Comparison of ENCODE assay signal across 8 cellular contexts in the genomic region with DNA sequence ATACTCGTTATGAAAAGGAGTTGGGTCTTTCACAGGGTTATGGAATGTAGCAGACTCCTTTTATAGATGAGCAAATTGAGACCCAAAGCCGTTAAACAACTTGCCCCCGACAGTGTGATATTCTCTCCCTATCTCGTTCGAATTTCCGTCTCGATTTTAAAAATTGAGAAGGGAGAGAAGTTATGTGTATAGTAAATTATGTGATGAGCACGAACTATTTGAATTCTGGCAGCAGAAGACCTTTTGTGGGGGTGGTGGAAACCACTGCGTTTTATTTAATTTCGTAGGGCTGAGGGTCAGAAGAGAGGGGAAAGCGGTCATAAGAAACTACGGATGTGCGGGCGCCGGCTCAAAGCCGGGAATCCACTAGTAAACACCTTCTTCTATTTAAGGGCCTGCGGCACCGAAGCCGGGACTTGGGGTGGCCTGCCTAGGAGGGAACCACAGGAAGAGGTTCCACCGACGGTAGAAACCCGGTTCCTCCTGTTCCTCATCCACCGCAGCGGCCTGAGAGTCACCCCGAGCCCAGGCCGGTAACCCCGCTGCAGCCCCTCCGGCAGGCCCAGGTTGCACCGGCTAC. TPM values are rescaled to one million over a fixed set of nuclear protein-coding genes. Genes with fewer than 3 reads are reported as not detected.
DNase-seq lines count a peak whose midpoint lies in the region; ATAC-seq and TF ChIP-seq lines count a peak whose summit lies in the region.

No MANE protein-coding gene starts in this region.

- H3K27ac Mint-ChIP-seq in activated T-cell treated with anti-CD3 and anti-CD28 coated beads, Interleukin-2, amount 50 U/mL, for 24 hours: peak overlapping the region; percentile 100

- WGBS in tibial nerve, 2 donors: 4 to 13% methylated on average over 22 of the region's 29 CpGs

- CTCF ChIA-PET in PC-9 (lab: Charles Lee): no interaction called here

- peak overlapping the region; percentile 98 for H3K4me3 Mint-ChIP-seq in activated T-cell treated with anti-CD3 and anti-CD28 coated beads, Interleukin-2, amount 50 U/mL, for 24 hours

- H3K27me3 Mint-ChIP-seq in activated T-cell treated with anti-CD3 and anti-CD28 coated beads, Interleukin-2, amount 50 U/mL, for 24 hours: no peaks in the 10 kb centered on the region

- TSS peak; percentile 89 for BruUV-seq in PC-9 (replicated peaks; lab: Mats Ljungman, UMichigan)

- no peak for TF ChIP-seq POLR2A in tibial nerve (IDR thresholded peaks at IDR 0.05)

- POLR2A ChIA-PET in PC-9 (lab: Charles Lee; ENCODE audit: unreplicated experiment): no interaction called here

- H3K4me2 ChIP-seq in PC-9: peak overlapping the region; percentile 73

- peaks cover 43% of the 10 kb centered on the region for H3K36me3 Mint-ChIP-seq in activated T-cell treated with anti-CD3 and anti-CD28 coated beads, Interleukin-2, amount 50 U/mL, for 24 hours (ENCODE audit: low read depth)

- H3K79me2 ChIP-seq in PC-9 (ENCODE audit: low read depth): peaks cover 33% of the 10 kb centered on the region

- H3K9me3 Mint-ChIP-seq in activated T-cell treated with anti-CD3 and anti-CD28 coated beads, Interleukin-2, amount 50 U/mL, for 24 hours: no peaks in the 10 kb centered on the region

- H3K4me3 ChIP-seq in PC-9 (peak overlapping the region; percentile 54; the same call in 1 of the 2 replicates), choroid plexus epithelial cell (ENCODE audit: low read depth, low read length) (peak overlapping the region; percentile 89), tibial nerve (peak overlapping the region; percentile 81 to 96 (median 88))

- H3F3A ChIP-seq in PC-9 (ENCODE audit: insufficient read depth, low read depth): peaks cover 5% of the 10 kb centered on the region; the same call in 1 of the 2 replicates

- H3K9me2 ChIP-seq in PC-9 (ENCODE audit: insufficient read depth): no peaks in the 10 kb centered on the region

- H3K27me3 ChIP-seq in PC-9 (ENCODE audit: insufficient read depth, low read depth) (no peaks in the 10 kb centered on the region), tibial nerve (no peaks in the 10 kb centered on the region)

- H3K9me3 ChIP-seq in PC-9 (ENCODE audit: insufficient read depth, low read depth): no peaks in the 10 kb centered on the region
- no peaks in the 10 kb centered on the region for H3K9me3 ChIP-seq in tibial nerve

- H3K27ac ChIP-seq in PC-9 (peak overlapping the region; percentile 99), tibial nerve (peak overlapping the region; percentile 97 to 100 (median 100))

- ATAC-seq in HG02642 (IDR thresholded peaks at IDR 0.05; ENCODE audit: poor library complexity, unreplicated experiment): peak; percentile 8

- H3K36me3 ChIP-seq in PC-9 (ENCODE audit: low read depth) (no peaks in the 10 kb centered on the region), tibial nerve (no peaks in the 10 kb centered on the region)

- peaks cover 49% of the 10 kb centered on the region for H3K4me1 Mint-ChIP-seq in activated T-cell treated with anti-CD3 and anti-CD28 coated beads, Interleukin-2, amount 50 U/mL, for 24 hours (ENCODE audit: low read depth)

- H2AFZ ChIP-seq in PC-9: no peak overlapping the region

- no peak for TF ChIP-seq EP300 in tibial nerve (IDR thresholded peaks at IDR 0.05)

- TF ChIP-seq CTCF in PC-9 (conservative IDR thresholded peaks at IDR 0.05) (no peak), choroid plexus epithelial cell (conservative IDR thresholded peaks at IDR 0.05; ENCODE audit: low read depth, low read length) (no peak), tibial nerve (IDR thresholded peaks at IDR 0.05) (no peak)

- peaks cover 24% of the 10 kb centered on the region for H4K20me1 ChIP-seq in PC-9 (ENCODE audit: insufficient read depth)

- H3K4me1 ChIP-seq in PC-9 (replicated peaks; ENCODE audit: insufficient read depth) (no peaks in the 10 kb centered on the region), tibial nerve (peaks cover 0 to 7% (median under 1%) of the 10 kb centered on the region in 4 donors)

- no peak for DNase-seq in activated T-cell treated with anti-CD3 and anti-CD28 coated beads, Interleukin-2, amount 50 U/mL, for 24 hours
- no peak for DNase-seq in activated T-cell treated with anti-CD3 and anti-CD28 coated beads for 4 hours
- DNase-seq in PC-9: peak in 1 of 2 experiments; percentile 9
- peak; percentile 58 for DNase-seq in choroid plexus epithelial cell (ENCODE audit: low read depth)
- DNase-seq in lung microvascular endothelial cell (ENCODE audit: low read depth in 2 of 2): peak; percentile 61 to 74
- DNase-seq in tibial nerve (ENCODE audit: low spot score in 2 of 2): no peak
- no peak for DNase-seq in glomerular visceral epithelial cell (ENCODE audit: extremely low spot score)

- intact Hi-C loops in PC-9 (cut with micrococcal nuclease; ENCODE audit: unreplicated experiment): loop anchor here (2.0 to 5.0 kb wide), 3 partner anchors 32 to 55 kb away; no protein-coding TSS in a partner anchor

RNA-seq across cellular contexts. Expression of a gene that starts 1.5 kb away (rescaled TPM):
- total RNA-seq in PC-9 (2021) (130 and 158 TPM in 2 replicates), lung microvascular endothelial cell (233 and 239 TPM in 2 replicates), tibial nerve (100 to 1,000 TPM; 123 to 171 (median 148) TPM)

Comparison
In these comparisons a context has a peak if more than half of its experiments do, and no peak if none do; other contexts are left out.
1. DNase-seq: peak in choroid plexus epithelial cell (single experiment) and lung microvascular endothelial cell (2 of 2); none in activated T-cell treated with anti-CD3 and anti-CD28 coated beads, Interleukin-2, amount 50 U/mL, for 24 hours (single experiment), activated T-cell treated with anti-CD3 and anti-CD28 coated beads for 4 hours (single experiment), tibial nerve (0 of 2) and glomerular visceral epithelial cell (single experiment).
2. Peak in every context shown above with its lines, with median percentiles within 50 percentile points of each other: H3K4me3 ChIP-seq.